Comparison of ENCODE assay signal across 18 cellular contexts in the genomic region with DNA sequence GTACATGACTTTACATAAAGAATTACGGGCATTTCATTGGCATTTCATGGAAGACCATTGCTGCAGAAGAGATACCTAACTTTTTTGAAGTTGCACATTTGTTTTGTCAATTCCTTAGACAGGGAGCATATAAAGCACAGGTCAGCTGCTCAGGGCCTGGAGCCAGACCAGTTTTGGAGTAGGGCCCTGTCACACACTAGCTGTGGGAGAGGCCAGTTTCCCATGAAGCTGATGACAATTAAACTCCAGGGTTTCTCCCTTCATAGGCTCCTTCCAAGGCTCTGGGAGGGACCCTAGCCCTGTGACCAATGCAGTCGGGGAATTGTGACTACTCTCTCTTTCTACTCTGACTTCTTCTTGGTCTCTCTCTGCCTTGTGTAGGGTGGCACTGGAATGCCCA.
DNase-seq lines count a peak whose midpoint lies in the region; ATAC-seq and TF ChIP-seq lines count a peak whose summit lies in the region.
"Had no signal": no experiment of that assay in that cellular context is flagged by ENCODE, and none has a peak within 500 bp of the region (broad histone marks: within the 10 kb centered on the region; RNA-seq: fewer than 3 reads in every experiment).

No MANE protein-coding gene starts in this region.

- H3K4me1 ChIP-seq in heart right ventricle (peaks cover 0 to 10% (median 0%) of the 10 kb centered on the region in 9 donors), right cardiac atrium (ENCODE audit: control insufficient read depth, insufficient read depth, low read length) (peaks cover 10% of the 10 kb centered on the region)
- H3K4me1 ChIP-seq: A549 had no signal

- no peak for TF ChIP-seq CTCF in 22Rv1 (IDR thresholded peaks at IDR 0.05)
- TF ChIP-seq CTCF in LNCaP clone FGC (IDR thresholded peaks at IDR 0.05; ENCODE audit: control insufficient read depth, extremely low read depth, insufficient read depth), result no peak
- TF ChIP-seq CTCF in heart right ventricle (IDR thresholded peaks at IDR 0.05), result no peak

- WGBS in heart right ventricle, 2 donors, result 59 to 64% methylated on average over 2 of the region's 2 CpGs
- WGBS in right cardiac atrium, result 74% methylated on average over 2 of the region's 2 CpGs

- DNase-seq in LNCaP clone FGC (ENCODE audit: low read depth), result peak; percentile 23
- DNase-seq in heart right ventricle, result peak; percentile 36 to 49
- DNase-seq in right cardiac atrium, result peak in 2 of 3 donors; percentile 64 to 70
- DNase-seq in HCEC 1CT, result no peak
- no peak for DNase-seq in ACHN
- DNase-seq in AML-193 (lab: John Stamatoyannopoulos, UW), result no peak
- DNase-seq: CD8-positive, alpha-beta memory T cell; COR-L47; DMS 273 treated with DMSO at 0.1 percent for 48 hours; DMS53; HFFc6; KBM-7 had no signal

- no peaks in the 10 kb centered on the region for H3K36me3 ChIP-seq in heart right ventricle
- H3K36me3 ChIP-seq: BLaER1 treated with 17β-estradiol and CSF1 and Interleukin-3, amounts not matched to agents 10 nM and 100 nM had no signal

- intact Hi-C loops in heart right ventricle (cut with DNase I) (no loop called here), right cardiac atrium (cut with DNase I) (no loop called here)

- ATAC-seq in heart right ventricle (peak; percentile 59 to 91 (median 80)), right cardiac atrium (peak; percentile 43 to 64), GM18867 (IDR thresholded peaks at IDR 0.05; ENCODE audit: unreplicated experiment) (no peak)
- ATAC-seq: A549, GM23338, HCT116 had no signal

- peak overlapping the region; percentile 56 for H3K27ac ChIP-seq in 22Rv1
- H3K27ac ChIP-seq in heart right ventricle, result peak overlapping the region in 3 of 10 donors; percentile 34 to 41 (median 37)
- H3K27ac ChIP-seq in right cardiac atrium (ENCODE audit: low read length), result no peak overlapping the region
- H3K27ac ChIP-seq: A549; BLaER1 treated with 17β-estradiol and CSF1 and Interleukin-3, amounts not matched to agents 10 nM and 100 nM had no signal

- no peak overlapping the region for H3K4me3 ChIP-seq in LNCaP clone FGC (ENCODE audit: low read depth, low read length)
- H3K4me3 ChIP-seq in heart right ventricle, result no peak overlapping the region
- H3K4me3 ChIP-seq in right cardiac atrium (ENCODE audit: low read length), result no peak overlapping the region
- H3K4me3 ChIP-seq: A549; BLaER1 treated with 17β-estradiol and CSF1 and Interleukin-3, amounts not matched to agents 10 nM and 100 nM; GM23338 had no signal

- in situ Hi-C loops in ACHN (cut with HindIII; ENCODE audit: low pct_ligation_motif_present, low pct_unique_long_range_greater_than_20kb, low sequenced_read_pairs), result no loop called here

- peaks cover 0 to 3% (median 0%) of the 10 kb centered on the region in 7 donors for H3K27me3 ChIP-seq in heart right ventricle
- H3K27me3 ChIP-seq in right cardiac atrium (ENCODE audit: control insufficient read depth, insufficient read depth), result no peaks in the 10 kb centered on the region
- H3K27me3 ChIP-seq: BLaER1 treated with 17β-estradiol and CSF1 and Interleukin-3, amounts not matched to agents 10 nM and 100 nM had no signal

- no peaks in the 10 kb centered on the region for H3K9me3 ChIP-seq in heart right ventricle
- H3K9me3 ChIP-seq in right cardiac atrium (ENCODE audit: control insufficient read depth, low read length), result no peaks in the 10 kb centered on the region
- H3K9me3 ChIP-seq: A549; BLaER1 treated with 17β-estradiol and CSF1 and Interleukin-3, amounts not matched to agents 10 nM and 100 nM had no signal

Comparison
In these comparisons a context has a peak if more than half of its experiments do, and no peak if none do; other contexts are left out.
1. DNase-seq: peak in LNCaP clone FGC (single experiment), heart right ventricle (2 of 2) and right cardiac atrium (2 of 3); none in HCEC 1CT (single experiment), ACHN (single experiment) and AML-193 (0 of 2).